In the genomic region with DNA sequence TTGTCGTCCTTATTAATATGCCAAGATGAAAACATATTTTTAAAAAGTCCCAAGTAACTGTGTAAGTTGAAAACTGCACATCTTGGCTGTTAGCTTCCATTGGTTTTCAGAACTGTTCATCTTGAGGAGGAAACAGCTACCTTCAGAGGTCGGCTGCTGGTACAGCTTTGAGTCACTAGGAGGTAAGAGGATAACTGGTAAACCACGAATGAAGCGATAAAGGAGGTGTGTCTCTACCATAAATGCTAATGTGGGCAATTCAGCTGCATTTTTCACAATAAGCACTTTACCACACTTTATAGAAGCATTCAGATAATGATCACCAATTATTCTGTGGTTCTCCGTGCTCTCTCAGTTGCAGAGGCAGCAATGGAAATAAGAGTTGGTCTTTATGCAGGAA, we compare ENCODE assay signal across 9 cellular contexts.
DNase-seq lines count a peak whose midpoint lies in the region; ATAC-seq and TF ChIP-seq lines count a peak whose summit lies in the region.
"Had no signal": no experiment of that assay in that cellular context is flagged by ENCODE, and none has a peak within 500 bp of the region (broad histone marks: within the 10 kb centered on the region; RNA-seq: fewer than 3 reads in every experiment).

No MANE protein-coding gene starts in this region.

- H3K27ac ChIP-seq in RWPE1 = no peak overlapping the region
- H3K27ac ChIP-seq: C4-2B had no signal

- ATAC-seq in GM18867 (IDR thresholded peaks at IDR 0.05; ENCODE audit: unreplicated experiment) (no peak), HG03378 (IDR thresholded peaks at IDR 0.05; ENCODE audit: unreplicated experiment) (no peak)

- H3K4me3 Mint-ChIP-seq in endothelial cell (ENCODE audit: unreplicated experiment) = no peak overlapping the region

- H3K27ac Mint-ChIP-seq in endothelial cell (ENCODE audit: unreplicated experiment) = peak overlapping the region; percentile 96

- no peaks in the 10 kb centered on the region for H3K9me3 Mint-ChIP-seq in endothelial cell (ENCODE audit: unreplicated experiment)

- peaks cover 8% of the 10 kb centered on the region for H3K36me3 Mint-ChIP-seq in endothelial cell (ENCODE audit: low read depth, unreplicated experiment)

- DNase-seq in stimulated activated CD4-positive, alpha-beta T cell treated with anti-CD3 and anti-CD28 coated beads, Interleukin-1b, Interleukin-23, amount 100 ng/mL, for 48 hours = peak; percentile 59
- no peak for DNase-seq in stimulated activated CD4-positive, alpha-beta T cell treated with anti-CD3 and anti-CD28 coated beads, Interleukin-4, amount 100 ng/mL, for 4 hours
- DNase-seq in T-helper 2 cell (peak in 4 of 5 experiments; percentile 17 to 99 (median 32)), endothelial cell (ENCODE audit: low spot score) (no peak), RWPE1 (ENCODE audit: low spot score) (no peak), hepatic stellate cell (ENCODE audit: low spot score) (no peak)

- CTCF ChIA-PET in RWPE1 (lab: Yijun Ruan, JAX) = interaction anchor here (0.9 to 1.5 kb wide), 3 partner anchors 24 to 173 kb away, joined by 4 to 15 read pairs (median 4); no protein-coding TSS in a partner anchor

- TF ChIP-seq CTCF in endothelial cell (IDR thresholded peaks at IDR 0.05; ENCODE audit: unreplicated experiment) (no peak), RWPE1 (conservative IDR thresholded peaks at IDR 0.05; ENCODE audit: low read depth) (no peak)

- peaks cover 18% of the 10 kb centered on the region for H3K27me3 Mint-ChIP-seq in endothelial cell (ENCODE audit: unreplicated experiment)

- POLR2A ChIA-PET in RWPE1 (lab: Yijun Ruan, JAX; ENCODE audit: low non-redundant PET) = no interaction called here

- H3K4me1 Mint-ChIP-seq in endothelial cell (ENCODE audit: unreplicated experiment) = peaks cover 24% of the 10 kb centered on the region

Comparison
In these comparisons a context has a peak if more than half of its experiments do, and no peak if none do; other contexts are left out.
1. DNase-seq: peak in stimulated activated CD4-positive, alpha-beta T cell treated with anti-CD3 and anti-CD28 coated beads, Interleukin-1b, Interleukin-23, amount 100 ng/mL, for 48 hours (single experiment) and T-helper 2 cell (4 of 5); none in stimulated activated CD4-positive, alpha-beta T cell treated with anti-CD3 and anti-CD28 coated beads, Interleukin-4, amount 100 ng/mL, for 4 hours (0 of 2), endothelial cell (single experiment), RWPE1 (single experiment) and hepatic stellate cell (single experiment).